In the genomic region with DNA sequence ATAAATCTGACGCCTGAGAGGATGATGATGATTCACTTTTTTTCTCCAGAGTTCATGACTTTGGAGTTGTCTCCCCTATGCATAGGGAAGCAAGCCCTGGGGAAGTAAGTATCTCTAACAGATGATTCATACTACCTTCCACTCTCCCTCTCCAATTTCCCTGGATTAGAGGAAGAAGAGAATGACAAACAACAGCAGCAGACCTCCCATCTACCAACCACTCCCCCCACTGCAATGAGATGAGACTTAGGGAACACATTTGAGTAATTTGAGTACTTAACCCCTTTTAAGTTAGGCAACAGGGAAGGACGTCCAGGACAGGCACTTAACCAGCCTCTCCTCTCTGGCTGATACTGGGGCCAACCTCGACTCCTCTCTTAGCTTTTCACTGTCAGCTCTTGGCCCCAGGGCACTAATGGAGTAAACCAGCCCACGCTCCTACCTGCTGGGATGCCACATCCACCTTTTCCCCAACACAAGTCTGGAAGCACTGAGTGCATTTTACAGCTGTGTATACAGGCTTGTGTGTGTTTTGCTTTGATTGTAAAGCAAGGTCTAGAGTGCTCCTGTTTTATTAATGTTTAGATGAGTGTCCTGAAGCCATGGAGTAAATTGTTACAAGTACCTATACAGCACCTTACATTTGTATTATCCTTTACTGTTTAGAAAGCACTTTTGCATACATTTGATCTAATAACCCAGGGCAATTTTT, we compare ENCODE assay signal across 11 cellular contexts.
A peak's percentile ranks its signal among the peaks of the same experiment; 100 is the strongest.
DNase-seq lines count a peak whose midpoint lies in the region; ATAC-seq, FAIRE-seq and TF ChIP-seq lines count a peak whose summit lies in the region.
"Had no signal": no experiment of that assay in that cellular context is flagged by ENCODE, and none has a peak within 500 bp of the region (broad histone marks: within the 10 kb centered on the region; RNA-seq: fewer than 3 reads in every experiment).

No MANE protein-coding gene starts in this region.

- no peak for ATAC-seq in activated T-helper 17 cell treated with anti-CD3 and anti-CD28 coated beads, Interleukin-2, amount 50 U/mL, for 72 hours (replicated peaks)
- ATAC-seq in upper lobe of right lung (no peak), HG02852 (IDR thresholded peaks at IDR 0.05; ENCODE audit: unreplicated experiment) (no peak), left ventricle myocardium superior (no peak)

- H3K36me3 ChIP-seq in BJ (ENCODE audit: control insufficient read depth, insufficient read depth, low read length): no peaks in the 10 kb centered on the region
- H3K36me3 ChIP-seq in keratinocyte (ENCODE audit: control insufficient read depth in 2 of 2, extremely low read depth in 1 of 2, insufficient read depth in 2 of 2, low read length in 2 of 2): no peaks in the 10 kb centered on the region
- no peaks in the 10 kb centered on the region for H3K36me3 ChIP-seq in upper lobe of right lung
- no peaks in the 10 kb centered on the region for H3K36me3 ChIP-seq in kidney (ENCODE audit: control insufficient read depth in 1 of 2, insufficient read depth in 2 of 2, low read length in 2 of 2)
- H3K36me3 ChIP-seq: spleen had no signal

- H3K79me2 ChIP-seq in keratinocyte (ENCODE audit: control insufficient read depth, insufficient read depth, low read length): no peaks in the 10 kb centered on the region

- peaks cover 66% of the 10 kb centered on the region for H3K4me1 ChIP-seq in keratinocyte (ENCODE audit: control insufficient read depth, extremely low read depth, insufficient read depth, low read length)
- peaks cover 11% of the 10 kb centered on the region for H3K4me1 ChIP-seq in upper lobe of right lung
- no peaks in the 10 kb centered on the region for H3K4me1 ChIP-seq in kidney (ENCODE audit: control insufficient read depth in 1 of 2, insufficient read depth in 1 of 2, low read depth in 1 of 2, low read length in 2 of 2)

- H3K4me1 Mint-ChIP-seq in activated T-helper 17 cell treated with anti-CD3 and anti-CD28 coated beads, Interleukin-2, amount 50 U/mL, for 72 hours: no peaks in the 10 kb centered on the region

- peak; percentile 27 for DNase-seq in BJ (ENCODE audit: low read depth)
- DNase-seq in HTR-8/SVneo (ENCODE audit: insufficient read length, low spot score): peak; percentile 35
- DNase-seq in keratinocyte (ENCODE audit: low read depth, low spot score): peak; percentile 74
- DNase-seq in upper lobe of right lung: no peak
- no peak for DNase-seq in left ventricle myocardium superior
- no peak for DNase-seq in kidney
- DNase-seq: activated CD8-positive, alpha-beta memory T cell treated with anti-CD3 and anti-CD28 coated beads, Interleukin-2, amount 50 U/mL, for 4 hours; left cardiac atrium; spleen had no signal

- intact Hi-C loops in upper lobe of right lung (cut with DNase I) (no loop called here), left ventricle myocardium superior (cut with micrococcal nuclease) (no loop called here), kidney (cut with DNase I) (no loop called here)

- H3K27ac ChIP-seq in keratinocyte (ENCODE audit: control insufficient read depth, insufficient read depth, low read length) (peak overlapping the region; percentile 90), upper lobe of right lung (no peak overlapping the region), kidney (ENCODE audit: low read depth in 2 of 2, low read length in 2 of 2) (no peak overlapping the region)
- H3K27ac ChIP-seq: spleen had no signal

- peak overlapping the region; percentile 62 for H3K9ac ChIP-seq in keratinocyte (ENCODE audit: control insufficient read depth, extremely low read depth, insufficient read depth, low read length)
- no peak overlapping the region for H3K9ac ChIP-seq in kidney (ENCODE audit: low read length in 2 of 2)

- peaks cover 2% of the 10 kb centered on the region for H3K9me3 Mint-ChIP-seq in activated T-helper 17 cell treated with anti-CD3 and anti-CD28 coated beads, Interleukin-2, amount 50 U/mL, for 72 hours

- POLR2A ChIA-PET in BJ (lab: Charles Lee): no interaction called here

- CTCF ChIA-PET in BJ (lab: Yijun Ruan, JAX): interaction anchor here (0.6 kb wide), 1 partner anchor 365 kb away, joined by 3 read pairs; no protein-coding TSS in a partner anchor

- peak overlapping the region; percentile 14 for H3K27ac Mint-ChIP-seq in activated T-helper 17 cell treated with anti-CD3 and anti-CD28 coated beads, Interleukin-2, amount 50 U/mL, for 72 hours

- H2AFZ ChIP-seq in keratinocyte (ENCODE audit: control insufficient read depth, low read length): no peak overlapping the region

- H3K9me3 ChIP-seq in keratinocyte (ENCODE audit: control insufficient read depth, low read depth, low read length) (peaks cover 2% of the 10 kb centered on the region), upper lobe of right lung (no peaks in the 10 kb centered on the region), kidney (ENCODE audit: control insufficient read depth in 1 of 2, low read length in 2 of 2) (no peaks in the 10 kb centered on the region)

- H3K27me3 ChIP-seq in BJ (ENCODE audit: control insufficient read depth, insufficient read depth, low read length) (no peaks in the 10 kb centered on the region), keratinocyte (ENCODE audit: control insufficient read depth, extremely low read depth, insufficient read depth, low read length) (no peaks in the 10 kb centered on the region), upper lobe of right lung (no peaks in the 10 kb centered on the region)

- H3K4me3 ChIP-seq in BJ (ENCODE audit: low read depth, low read length): no peak overlapping the region
- no peak overlapping the region for H3K4me3 ChIP-seq in keratinocyte (ENCODE audit: control insufficient read depth in 2 of 3, extremely low read depth in 1 of 3, insufficient read depth in 2 of 3, low read depth in 1 of 3, low read length in 3 of 3)
- no peak overlapping the region for H3K4me3 ChIP-seq in upper lobe of right lung
- no peak overlapping the region for H3K4me3 ChIP-seq in kidney (ENCODE audit: low read length in 2 of 2)
- H3K4me3 ChIP-seq: spleen had no signal

- FAIRE-seq in HTR-8/SVneo (lab: Jason Lieb, UNC): no peak
- FAIRE-seq in keratinocyte (lab: Jason Lieb, UNC): peak; percentile 87
- FAIRE-seq in kidney (lab: Jason Lieb, UNC): no peak

- H3K9me1 ChIP-seq in keratinocyte (ENCODE audit: control insufficient read depth, extremely low read depth, insufficient read depth, low read length): no peaks in the 10 kb centered on the region

- H4K20me1 ChIP-seq in keratinocyte (ENCODE audit: control insufficient read depth, extremely low read depth, insufficient read depth, low read length): no peaks in the 10 kb centered on the region

- TF ChIP-seq CTCF in BJ (IDR thresholded peaks at IDR 0.05; ENCODE audit: insufficient read depth, low read depth, low read length) (no peak), keratinocyte (optimal IDR thresholded peaks at IDR 0.05 in 1 of 3, IDR thresholded peaks at IDR 0.05 in 1 of 3, conservative IDR thresholded peaks at IDR 0.05 in 1 of 3; ENCODE audit: extremely low read depth in 1 of 3, insufficient read depth in 2 of 3, low read length in 3 of 3) (no peak), upper lobe of right lung (IDR thresholded peaks at IDR 0.05) (no peak), kidney (IDR thresholded peaks at IDR 0.05; ENCODE audit: borderline replicate concordance, extremely low read depth, insufficient read depth) (no peak)

- dilution Hi-C loops in keratinocyte (cut with MboI; ENCODE audit: extremely low pct_ligation_motif_present, low sequenced_read_pairs): no loop called here

- no peaks in the 10 kb centered on the region for H3K36me3 Mint-ChIP-seq in activated T-helper 17 cell treated with anti-CD3 and anti-CD28 coated beads, Interleukin-2, amount 50 U/mL, for 72 hours (ENCODE audit: low read depth)

- peak overlapping the region; percentile 73 for H3K4me2 ChIP-seq in keratinocyte (ENCODE audit: control insufficient read depth, extremely low read depth, insufficient read depth, low read depth, low read length)

- H3K27me3 Mint-ChIP-seq in activated T-helper 17 cell treated with anti-CD3 and anti-CD28 coated beads, Interleukin-2, amount 50 U/mL, for 72 hours: peaks cover 4% of the 10 kb centered on the region

- H3K4me3 Mint-ChIP-seq in activated T-helper 17 cell treated with anti-CD3 and anti-CD28 coated beads, Interleukin-2, amount 50 U/mL, for 72 hours: no peak overlapping the region

Comparison
In these comparisons a context has a peak if more than half of its experiments do, and no peak if none do; other contexts are left out.
1. DNase-seq: peak in BJ (single experiment), HTR-8/SVneo (single experiment) and keratinocyte (single experiment); none in upper lobe of right lung (single experiment), left ventricle myocardium superior (single experiment) and kidney (single experiment).